Comparison of ENCODE assay signal across 8 cellular contexts in genomic region chr7:143380646-143381426, GRCh38. TPM values are rescaled to one million over a fixed set of nuclear protein-coding genes. Genes with fewer than 3 reads are reported as not detected.
DNase-seq lines count a peak whose midpoint lies in the region; ATAC-seq and TF ChIP-seq lines count a peak whose summit lies in the region.

Gene ZYX (plus strand): TSS chr7:143381345. CDS start chr7:143381572, 227 bp downstream.

- H3K9me3 ChIP-seq in upper lobe of left lung = no peaks in the 10 kb centered on the region

- intact Hi-C loops in cardiac septum (cut with DNase I) = loop anchor here (5.0 to 10.0 kb wide), 3 partner anchors 94 to 524 kb away; partner anchors contain the start of genes CASP2 and TCAF1
- intact Hi-C loops in posterior cingulate gyrus (cut with DNase I) = loop anchor here (2.0 kb wide), 1 partner anchor 36 kb away; no protein-coding TSS in a partner anchor

- no peak for TF ChIP-seq CTCF in GM10266 (IDR thresholded peaks at IDR 0.05; ENCODE audit: control insufficient read depth, insufficient read depth, low read depth, missing control alignments)
- TF ChIP-seq CTCF in NB4 (IDR thresholded peaks at IDR 0.05; ENCODE audit: low read depth, low read length) = no peak
- no peak for TF ChIP-seq CTCF in upper lobe of left lung (IDR thresholded peaks at IDR 0.05)

- H3K4me3 Mint-ChIP-seq in T-cell = peak within 1 kb of the TSS in 2 of 3 donors; percentile 89 to 92

- TF ChIP-seq POLR2A in NB4 (IDR thresholded peaks at IDR 0.05; ENCODE audit: extremely low read depth, insufficient read length) (peak; percentile 79), upper lobe of left lung (IDR thresholded peaks at IDR 0.05) (peak in 3 of 4 donors; percentile 51 to 91 (median 63))

- peak; percentile 75 for ATAC-seq in HG02571 (IDR thresholded peaks at IDR 0.05; ENCODE audit: unreplicated experiment)
- ATAC-seq in T-cell (replicated peaks in 1 of 4) = peak; percentile 74 to 81 (median 78)
- ATAC-seq in upper lobe of left lung (ENCODE audit: low FRiP score in 2 of 2) = peak; percentile 89 to 95

- no peaks in the 10 kb centered on the region for H3K9me3 Mint-ChIP-seq in T-cell

- CTCF ChIA-PET in T-cell (lab: Charles Lee) = interaction anchor here (0.5 to 2.7 kb wide), 28 partner anchors 11 to 570 kb away, joined by 3 to 19 read pairs (median 4); partner anchors contain the start of gene CASP2 (in 1 of the 2)

- POLR2A ChIA-PET in T-cell (lab: Charles Lee) = interaction anchor here in 1 of 2 donors (0.5 kb wide), 1 partner anchor 48 kb away, joined by 3 read pairs; no protein-coding TSS in a partner anchor

- no peaks in the 10 kb centered on the region for H3K27me3 Mint-ChIP-seq in T-cell

- TF ChIP-seq EP300 in upper lobe of left lung (IDR thresholded peaks at IDR 0.05) = peak in 1 of 4 donors; percentile 23

- no peaks in the 10 kb centered on the region for H3K27me3 ChIP-seq in upper lobe of left lung

- H3K4me1 ChIP-seq in upper lobe of left lung = peaks cover 57 to 81% (median 57%) of the 10 kb centered on the region in 4 donors

- peaks cover 38 to 39% (median 38%) of the 10 kb centered on the region in 3 donors for H3K4me1 Mint-ChIP-seq in T-cell

- H3K36me3 ChIP-seq in upper lobe of left lung = peaks cover 0 to 16% (median 2%) of the 10 kb centered on the region in 4 donors

- peak within 1 kb of the TSS; percentile 96 to 97 for H3K27ac Mint-ChIP-seq in T-cell

- H3K4me3 ChIP-seq in NB4 (ENCODE audit: low read depth, low read length) (peak within 1 kb of the TSS; percentile 92), upper lobe of left lung (peak within 1 kb of the TSS; percentile 93 to 99 (median 98))

- H3K27ac ChIP-seq in adipose tissue (ENCODE audit: low read depth, low read length) = peak within 1 kb of the TSS; percentile 95
- peak within 1 kb of the TSS; percentile 97 to 99 (median 98) for H3K27ac ChIP-seq in upper lobe of left lung

- DNase-seq in GM10266 (ENCODE audit: extremely low spot score) (peak; percentile 97), NB4 (ENCODE audit: low read depth) (peak; percentile 99), T-cell (peak; percentile 62 to 92 (median 77)), cardiac septum (ENCODE audit: low spot score) (peak; percentile 98), posterior cingulate gyrus (peak; percentile 76 to 97 (median 82)), upper lobe of left lung (peak; percentile 96)

- 0 to 1% (median 1%) methylated on average over 27 to 66 of the region's 72 CpGs for WGBS in adipose tissue, 3 donors
- 0% methylated on average over 2 to 28 of the region's 72 CpGs for WGBS in upper lobe of left lung, 2 donors

- no peaks in the 10 kb centered on the region for H3K36me3 Mint-ChIP-seq in T-cell

RNA-seq across cellular contexts. Expression of gene ZYX, which starts in this region (rescaled TPM):
- total RNA-seq in T-cell = 100 to 1,000 TPM; 107 to 186 (median 159) TPM
- polyA plus RNA-seq in adipose tissue = 100 to 1,000 TPM in 2 of 3 donors, 10 to 100 TPM in 1; 40.6 to 234 (median 200) TPM
- total RNA-seq in cardiac septum = 126 TPM
- total RNA-seq in upper lobe of left lung = 100 to 1,000 TPM in 5 of 6 donors, 10 to 100 TPM in 1; 44.6 to 345 (median 222) TPM

Comparison
In these comparisons a context has a peak if more than half of its experiments do, and no peak if none do; other contexts are left out.
1. Peak in every context shown above with its lines: DNase-seq, ATAC-seq, H3K4me3 ChIP-seq and H3K27ac ChIP-seq.